Comparison of ENCODE assay signal across 23 cellular contexts in genomic region chr14:50357753-50358380, GRCh38.
"Had no signal": no experiment of that assay in that cellular context is flagged by ENCODE, and none has a peak within 500 bp of the region (broad histone marks: within the 10 kb centered on the region; RNA-seq: fewer than 3 reads in every experiment).

No MANE protein-coding gene starts in this region.

- H3K27me3 Mint-ChIP-seq: activated T-cell treated with anti-CD3 and anti-CD28 coated beads, Interleukin-2, amount 50 U/mL, for 24 hours; activated T-helper 17 cell treated with anti-CD3 and anti-CD28 coated beads, Interleukin-2, amount 50 U/mL, for 72 hours; naive thymus-derived CD4-positive, alpha-beta T cell; T-cell had no signal

- H3K36me3 ChIP-seq: right lobe of liver, thyroid gland had no signal

- H3K4me3 ChIP-seq: left lung, lung, right lobe of liver, skin epidermis, thyroid gland, upper lobe of right lung had no signal

- H3K9me3 ChIP-seq: left lung, right lobe of liver, thyroid gland, upper lobe of right lung had no signal

- ATAC-seq: activated CD8-positive, alpha-beta T cell treated with anti-CD3 and anti-CD28 coated beads, Interleukin-2, amount 10 ng/mL, durations not matched to agents 7 days and 5 days; activated naive CD4-positive, alpha-beta T cell treated with anti-CD3 and anti-CD28 coated beads, Interleukin-2, amount 50 U/mL, for 72 hours; activated T-helper 17 cell treated with anti-CD3 and anti-CD28 coated beads, Interleukin-2, amount 50 U/mL, for 72 hours; foreskin keratinocyte; left lung; naive thymus-derived CD4-positive, alpha-beta T cell; right lobe of liver; SK-N-SH treated with all-trans-retinoic acid at 6 μM for 48 hours; T-cell; upper lobe of right lung had no signal

- H3K27ac ChIP-seq: foreskin keratinocyte, left lung, parathyroid adenoma, right lobe of liver, skin epidermis, thyroid gland, upper lobe of right lung had no signal

- H3K27ac Mint-ChIP-seq: activated CD8-positive, alpha-beta T cell treated with anti-CD3 and anti-CD28 coated beads, Interleukin-2, amount 10 ng/mL, durations not matched to agents 7 days and 5 days; activated naive CD4-positive, alpha-beta T cell treated with anti-CD3 and anti-CD28 coated beads, Interleukin-2, amount 50 U/mL, for 72 hours; activated T-cell treated with anti-CD3 and anti-CD28 coated beads, Interleukin-2, amount 50 U/mL, for 24 hours; activated T-helper 17 cell treated with anti-CD3 and anti-CD28 coated beads, Interleukin-2, amount 50 U/mL, for 72 hours; T-cell had no signal

- DNase-seq: activated CD4-positive, alpha-beta T cell treated with anti-CD3 and anti-CD28 coated beads for 1 hour; activated CD4-positive, alpha-beta T cell treated with anti-CD3 and anti-CD28 coated beads, Interleukin-2, amount 50 U/mL, for 1 hour; activated CD8-positive, alpha-beta T cell treated with anti-CD3 and anti-CD28 coated beads, Interleukin-2, amount 10 ng/mL, durations not matched to agents 7 days and 5 days; activated T-cell treated with anti-CD3 and anti-CD28 coated beads, Interleukin-2, amount 50 U/mL, for 24 hours; effector CD4-positive, alpha-beta T cell; foreskin keratinocyte; left lung; naive thymus-derived CD4-positive, alpha-beta T cell; stimulated activated CD4-positive, alpha-beta T cell treated with anti-CD3 and anti-CD28 coated beads, Interleukin-2, amount 100 ng/mL, for 48 hours; stimulated activated CD8-positive, alpha-beta memory T cell treated with anti-CD3 and anti-CD28 coated beads, Interleukin-4, amount 100 ng/mL, for 48 hours; stimulated activated naive CD4-positive, alpha-beta T cell; T-cell; thyroid gland; upper lobe of right lung had no signal

- H3K27me3 ChIP-seq: foreskin keratinocyte, left lung, right lobe of liver, thyroid gland, upper lobe of right lung had no signal

- FAIRE-seq: endometrium, TTC549 had no signal

- H2AFZ ChIP-seq: parathyroid adenoma had no signal

- H3K9me3 Mint-ChIP-seq: T-cell had no signal

- H3K79me2 ChIP-seq: parathyroid adenoma had no signal

- H3K4me1 ChIP-seq: parathyroid adenoma, thyroid gland, upper lobe of right lung had no signal

- H3K9ac ChIP-seq: parathyroid adenoma had no signal

- H3K4me3 Mint-ChIP-seq: activated CD8-positive, alpha-beta T cell treated with anti-CD3 and anti-CD28 coated beads, Interleukin-2, amount 10 ng/mL, durations not matched to agents 7 days and 5 days; activated T-cell treated with anti-CD3 and anti-CD28 coated beads, Interleukin-2, amount 50 U/mL, for 24 hours; activated T-helper 17 cell treated with anti-CD3 and anti-CD28 coated beads, Interleukin-2, amount 50 U/mL, for 72 hours; naive thymus-derived CD4-positive, alpha-beta T cell; T-cell had no signal
